1 cellular context compared by ENCODE assay signal in the genomic region with DNA sequence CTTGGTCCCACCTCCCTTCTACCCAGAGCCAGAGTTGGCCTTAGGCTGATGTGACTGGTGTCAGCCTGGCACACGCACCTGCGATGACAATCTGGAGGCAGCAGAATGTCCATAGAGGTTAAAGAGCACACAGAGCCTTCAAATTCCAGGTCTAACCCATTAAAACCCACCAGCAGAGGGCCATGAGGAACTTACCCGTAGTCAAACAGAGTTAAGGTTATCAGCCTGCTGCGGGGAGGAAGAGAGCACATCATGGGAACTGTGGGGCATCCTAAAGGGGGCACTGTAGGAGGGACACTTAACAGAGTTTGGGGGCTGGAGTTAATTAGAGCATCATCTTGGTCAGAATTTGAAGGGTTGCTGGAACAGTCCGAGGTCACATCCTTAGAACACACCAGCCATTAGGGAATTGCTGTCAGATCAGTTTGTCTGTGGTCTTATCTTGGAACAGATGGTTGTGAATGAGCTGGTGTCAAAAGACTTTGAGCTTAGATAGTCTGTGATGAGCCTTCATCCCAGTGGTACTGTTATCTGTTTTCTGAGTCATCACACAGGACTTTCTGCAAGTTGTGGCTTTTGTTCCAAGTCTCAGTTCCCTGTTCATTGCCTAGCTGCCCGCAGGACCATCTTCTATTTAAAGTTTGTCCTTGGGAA.
TF ChIP-seq lines count a peak whose summit lies in the region.

No MANE protein-coding gene starts in this region.

TF ChIP-seq in GM23338, 12 proteins besides CTCF, POLR2A, EP300 and RAD21 (continued from another document):
- TF ChIP-seq CREB1 (CRISPR knock-in tag; IDR thresholded peaks at IDR 0.05; ENCODE audit: low read depth), result no peak
- no peak for TF ChIP-seq EZH2 (IDR thresholded peaks at IDR 0.05; ENCODE audit: low read depth, unreplicated experiment)
